Comparison of ENCODE assay signal across 8 cellular contexts in the genomic region with DNA sequence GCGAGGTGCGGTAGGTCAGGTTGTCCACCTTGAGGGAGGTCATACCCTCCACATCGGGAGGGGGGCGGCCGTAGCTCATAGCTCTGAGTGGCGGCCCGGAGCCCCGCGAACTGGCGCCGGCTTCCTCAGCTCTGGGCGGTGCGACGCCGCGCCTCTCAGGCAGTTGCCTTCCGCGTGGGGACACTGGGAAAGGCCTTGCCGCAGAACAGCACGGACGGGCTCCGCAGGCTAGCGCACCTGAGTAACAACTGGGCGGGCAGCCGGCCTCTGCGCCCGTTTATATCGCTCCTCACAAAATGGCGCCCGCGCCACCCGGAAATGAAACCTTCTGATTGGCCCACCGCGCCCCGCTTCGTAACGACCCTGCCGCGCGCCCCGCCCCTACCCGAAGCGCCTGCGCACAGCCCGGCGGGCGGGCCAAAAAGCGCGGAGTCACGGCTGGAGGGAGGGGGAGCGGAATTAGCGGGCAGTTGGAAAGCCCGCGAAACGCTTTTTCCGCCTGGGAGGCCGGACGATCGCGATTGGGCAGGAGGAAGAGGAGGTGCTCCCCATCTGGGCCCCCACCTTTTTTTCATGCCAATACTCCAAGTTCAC. TPM values are rescaled to one million over a fixed set of nuclear protein-coding genes. Genes with fewer than 3 reads are reported as not detected.
A peak's percentile ranks its signal among the peaks of the same experiment; 100 is the strongest.
DNase-seq lines count a peak whose midpoint lies in the region; ATAC-seq and TF ChIP-seq lines count a peak whose summit lies in the region.

A gene with protein sequence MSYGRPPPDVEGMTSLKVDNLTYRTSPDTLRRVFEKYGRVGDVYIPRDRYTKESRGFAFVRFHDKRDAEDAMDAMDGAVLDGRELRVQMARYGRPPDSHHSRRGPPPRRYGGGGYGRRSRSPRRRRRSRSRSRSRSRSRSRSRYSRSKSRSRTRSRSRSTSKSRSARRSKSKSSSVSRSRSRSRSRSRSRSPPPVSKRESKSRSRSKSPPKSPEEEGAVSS (minus strand): TSS at position 250 of the 594 bp plus-strand sequence. CDS start 171 bp downstream, at position 79.

- H3K4me3 Mint-ChIP-seq in CD14-positive monocyte, result peak within 1 kb of the TSS; percentile 98 to 99

- H3K27ac ChIP-seq in liver (ENCODE audit: low read depth in 1 of 2, low read length in 2 of 2), result peak within 1 kb of the TSS; percentile 93 to 99

- H3K4me3 ChIP-seq in liver (ENCODE audit: low read depth in 1 of 3, low read length in 3 of 3), result peak within 1 kb of the TSS; percentile 96 to 100 (median 99)

- TF ChIP-seq CTCF in CD14-positive monocyte (IDR thresholded peaks at IDR 0.05) (no peak), liver (IDR thresholded peaks at IDR 0.05; ENCODE audit: low read depth, low read length, missing input control) (no peak)

- peaks cover 7 to 31% (median 20%) of the 10 kb centered on the region in 4 donors for H3K36me3 ChIP-seq in liver (ENCODE audit: control insufficient read depth in 4 of 4, insufficient read depth in 3 of 4, low read depth in 1 of 4, low read length in 3 of 4)

- H3K27ac Mint-ChIP-seq in CD14-positive monocyte, result peak within 1 kb of the TSS; percentile 98 to 100 (median 99)

- peaks cover 0 to 2% (median 0%) of the 10 kb centered on the region in 7 donors for H3K9me3 Mint-ChIP-seq in CD14-positive monocyte

- no peak for TF ChIP-seq RAD21 in liver (IDR thresholded peaks at IDR 0.05)

- H3K9me3 ChIP-seq in liver (ENCODE audit: control insufficient read depth in 4 of 4, low read length in 3 of 4), result no peaks in the 10 kb centered on the region

- intact Hi-C loops in CD14-positive monocyte (cut with micrococcal nuclease), result loop anchor here in 1 of 2 donors (1.0 to 10.0 kb wide), 2 partner anchors 11 to 472 kb away; a partner anchor contains a TSS

- H3K4me1 ChIP-seq in liver (ENCODE audit: control insufficient read depth in 4 of 4, insufficient read depth in 4 of 4, low read length in 3 of 4), result peaks cover 1 to 50% (median 44%) of the 10 kb centered on the region in 4 donors

- H3K27me3 ChIP-seq in liver (ENCODE audit: control insufficient read depth in 4 of 4, insufficient read depth in 4 of 4, low read length in 3 of 4), result no peaks in the 10 kb centered on the region

- DNase-seq in CD14-positive monocyte (ENCODE audit: low spot score) (peak; percentile 97), NCI-H82 (lab: John Stamatoyannopoulos, UW) (peak; percentile 99), dermis microvascular lymphatic vessel endothelial cell (ENCODE audit: low read depth in 2 of 2) (peak; percentile 95 to 99)
- peak; percentile 96 to 97 for DNase-seq in activated CD4-positive, alpha-beta T cell treated with anti-CD3 and anti-CD28 coated beads, Interleukin-2, amount 50 U/mL, for 48 hours
- peak; percentile 98 for DNase-seq in stimulated activated CD4-positive, alpha-beta T cell treated with anti-CD3 and anti-CD28 coated beads, Interleukin-4, amount 100 ng/mL, for 24 hours

- under 1% methylated on average over 60 of the region's 60 CpGs for WGBS in liver

- peaks cover 40% of the 10 kb centered on the region for H3K4me1 Mint-ChIP-seq in CD14-positive monocyte

- peaks cover 45 to 54% of the 10 kb centered on the region in 2 donors for H3K36me3 Mint-ChIP-seq in CD14-positive monocyte

- peak; percentile 62 for ATAC-seq in GM19397 (IDR thresholded peaks at IDR 0.05; ENCODE audit: unreplicated experiment)
- peak; percentile 68 for ATAC-seq in HG03571 (IDR thresholded peaks at IDR 0.05; ENCODE audit: unreplicated experiment)

- peak within 1 kb of the TSS; percentile 99 for H3K9ac ChIP-seq in liver (ENCODE audit: low read depth in 1 of 2, low read length in 2 of 2)

- peaks cover 0 to 2% (median 0%) of the 10 kb centered on the region in 3 donors for H3K27me3 Mint-ChIP-seq in CD14-positive monocyte (ENCODE audit: low read depth in 3 of 3)

TF ChIP-seq in liver, 16 proteins besides CTCF, POLR2A, EP300 and RAD21:
- peak; percentile 11 to 36 for TF ChIP-seq EGR1 (IDR thresholded peaks at IDR 0.05; ENCODE audit: low read depth in 2 of 2)
- no peak for TF ChIP-seq FOXA1 (IDR thresholded peaks at IDR 0.05)
- no peak for TF ChIP-seq HNF4A (conservative IDR thresholded peaks at IDR 0.05)
- peak; percentile 88 for TF ChIP-seq SP1 (IDR thresholded peaks at IDR 0.05)
- TF ChIP-seq, protein P1, sequence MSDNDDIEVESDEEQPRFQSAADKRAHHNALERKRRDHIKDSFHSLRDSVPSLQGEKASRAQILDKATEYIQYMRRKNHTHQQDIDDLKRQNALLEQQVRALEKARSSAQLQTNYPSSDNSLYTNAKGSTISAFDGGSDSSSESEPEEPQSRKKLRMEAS (IDR thresholded peaks at IDR 0.05), result peak; percentile 64
- TF ChIP-seq, protein P2, sequence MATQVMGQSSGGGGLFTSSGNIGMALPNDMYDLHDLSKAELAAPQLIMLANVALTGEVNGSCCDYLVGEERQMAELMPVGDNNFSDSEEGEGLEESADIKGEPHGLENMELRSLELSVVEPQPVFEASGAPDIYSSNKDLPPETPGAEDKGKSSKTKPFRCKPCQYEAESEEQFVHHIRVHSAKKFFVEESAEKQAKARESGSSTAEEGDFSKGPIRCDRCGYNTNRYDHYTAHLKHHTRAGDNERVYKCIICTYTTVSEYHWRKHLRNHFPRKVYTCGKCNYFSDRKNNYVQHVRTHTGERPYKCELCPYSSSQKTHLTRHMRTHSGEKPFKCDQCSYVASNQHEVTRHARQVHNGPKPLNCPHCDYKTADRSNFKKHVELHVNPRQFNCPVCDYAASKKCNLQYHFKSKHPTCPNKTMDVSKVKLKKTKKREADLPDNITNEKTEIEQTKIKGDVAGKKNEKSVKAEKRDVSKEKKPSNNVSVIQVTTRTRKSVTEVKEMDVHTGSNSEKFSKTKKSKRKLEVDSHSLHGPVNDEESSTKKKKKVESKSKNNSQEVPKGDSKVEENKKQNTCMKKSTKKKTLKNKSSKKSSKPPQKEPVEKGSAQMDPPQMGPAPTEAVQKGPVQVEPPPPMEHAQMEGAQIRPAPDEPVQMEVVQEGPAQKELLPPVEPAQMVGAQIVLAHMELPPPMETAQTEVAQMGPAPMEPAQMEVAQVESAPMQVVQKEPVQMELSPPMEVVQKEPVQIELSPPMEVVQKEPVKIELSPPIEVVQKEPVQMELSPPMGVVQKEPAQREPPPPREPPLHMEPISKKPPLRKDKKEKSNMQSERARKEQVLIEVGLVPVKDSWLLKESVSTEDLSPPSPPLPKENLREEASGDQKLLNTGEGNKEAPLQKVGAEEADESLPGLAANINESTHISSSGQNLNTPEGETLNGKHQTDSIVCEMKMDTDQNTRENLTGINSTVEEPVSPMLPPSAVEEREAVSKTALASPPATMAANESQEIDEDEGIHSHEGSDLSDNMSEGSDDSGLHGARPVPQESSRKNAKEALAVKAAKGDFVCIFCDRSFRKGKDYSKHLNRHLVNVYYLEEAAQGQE (IDR thresholded peaks at IDR 0.05), result peak; percentile 96
- no peak for TF ChIP-seq HNF4G (IDR thresholded peaks at IDR 0.05)
- TF ChIP-seq RXRA (IDR thresholded peaks at IDR 0.05), result no peak
- peak; percentile 99 for TF ChIP-seq YY1 (IDR thresholded peaks at IDR 0.05)
- TF ChIP-seq, protein P3, sequence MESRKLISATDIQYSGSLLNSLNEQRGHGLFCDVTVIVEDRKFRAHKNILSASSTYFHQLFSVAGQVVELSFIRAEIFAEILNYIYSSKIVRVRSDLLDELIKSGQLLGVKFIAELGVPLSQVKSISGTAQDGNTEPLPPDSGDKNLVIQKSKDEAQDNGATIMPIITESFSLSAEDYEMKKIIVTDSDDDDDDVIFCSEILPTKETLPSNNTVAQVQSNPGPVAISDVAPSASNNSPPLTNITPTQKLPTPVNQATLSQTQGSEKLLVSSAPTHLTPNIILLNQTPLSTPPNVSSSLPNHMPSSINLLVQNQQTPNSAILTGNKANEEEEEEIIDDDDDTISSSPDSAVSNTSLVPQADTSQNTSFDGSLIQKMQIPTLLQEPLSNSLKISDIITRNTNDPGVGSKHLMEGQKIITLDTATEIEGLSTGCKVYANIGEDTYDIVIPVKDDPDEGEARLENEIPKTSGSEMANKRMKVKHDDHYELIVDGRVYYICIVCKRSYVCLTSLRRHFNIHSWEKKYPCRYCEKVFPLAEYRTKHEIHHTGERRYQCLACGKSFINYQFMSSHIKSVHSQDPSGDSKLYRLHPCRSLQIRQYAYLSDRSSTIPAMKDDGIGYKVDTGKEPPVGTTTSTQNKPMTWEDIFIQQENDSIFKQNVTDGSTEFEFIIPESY (IDR thresholded peaks at IDR 0.05), result peak; percentile 59
- peak; percentile 8 for TF ChIP-seq NR2F2 (IDR thresholded peaks at IDR 0.05)
- peak; percentile 99 for TF ChIP-seq TAF1 (conservative IDR thresholded peaks at IDR 0.05)
- peak in 1 of 2 donors; percentile 88 for TF ChIP-seq GABPA (IDR thresholded peaks at IDR 0.05 in 1 of 2, conservative IDR thresholded peaks at IDR 0.05 in 1 of 2)
- TF ChIP-seq JUND (IDR thresholded peaks at IDR 0.05), result no peak
- TF ChIP-seq, protein P4, sequence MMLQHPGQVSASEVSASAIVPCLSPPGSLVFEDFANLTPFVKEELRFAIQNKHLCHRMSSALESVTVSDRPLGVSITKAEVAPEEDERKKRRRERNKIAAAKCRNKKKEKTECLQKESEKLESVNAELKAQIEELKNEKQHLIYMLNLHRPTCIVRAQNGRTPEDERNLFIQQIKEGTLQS (IDR thresholded peaks at IDR 0.05), result no peak
- no peak for TF ChIP-seq FOXA2 (IDR thresholded peaks at IDR 0.05)

RNA-seq across cellular contexts. Expression of the gene that starts here (rescaled TPM):
- polyA plus RNA-seq in CD14-positive monocyte, result 100 to 1,000 TPM; 124 to 125 TPM
- 184 and 229 TPM in 2 replicates for total RNA-seq in dermis microvascular lymphatic vessel endothelial cell
- total RNA-seq in liver, result 100 to 1,000 TPM; 171 to 184 TPM
- polyA plus RNA-seq in liver, result 100 to 1,000 TPM in 1 of 2 donors, 10 to 100 TPM in 1; 66.5 to 130 TPM

Comparison
In these comparisons a context has a peak if more than half of its experiments do, and no peak if none do; other contexts are left out.
1. Peak in every context shown above with its lines: DNase-seq, ATAC-seq, H3K4me3 ChIP-seq and H3K27ac ChIP-seq.